ENCODE assay signal across 8 cellular contexts in the genomic region with DNA sequence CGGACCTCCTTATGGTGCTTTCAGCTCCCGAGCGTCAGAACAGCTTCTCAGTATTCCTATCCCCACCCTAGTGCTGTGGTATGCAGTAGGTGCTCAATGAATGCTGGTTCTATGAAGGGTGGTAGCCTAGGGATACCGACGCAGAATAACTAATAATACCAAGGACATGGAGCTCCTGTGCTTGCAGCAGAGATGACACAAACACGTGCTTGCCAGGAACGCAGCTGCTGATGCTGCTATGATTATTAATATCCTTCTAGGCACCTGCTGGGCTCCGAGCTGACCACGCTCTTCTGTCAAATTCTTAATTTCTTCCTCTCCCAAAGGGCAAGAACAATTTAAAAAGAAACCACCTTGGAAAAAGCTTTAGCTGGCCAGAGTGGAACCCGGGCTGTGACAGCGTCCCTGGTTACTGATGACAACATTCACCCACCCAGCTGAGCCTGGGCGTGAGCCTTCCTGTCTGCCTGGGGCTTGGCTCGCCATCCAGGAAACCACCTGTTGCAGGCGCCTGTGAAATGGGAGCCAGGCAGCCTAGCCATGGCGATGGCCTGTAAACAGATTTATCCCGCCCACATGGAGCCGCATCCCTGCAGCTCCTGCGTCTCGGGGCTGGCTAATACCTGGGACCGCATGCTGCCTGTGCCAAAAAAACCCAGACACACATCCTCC. TPM values are rescaled to one million over a fixed set of nuclear protein-coding genes. Genes with fewer than 3 reads are reported as not detected.
DNase-seq lines count a peak whose midpoint lies in the region; TF ChIP-seq lines count a peak whose summit lies in the region.

No MANE protein-coding gene starts in this region.

- H3K4me3 ChIP-seq in left ventricle myocardium inferior (peak overlapping the region; percentile 2), thyroid gland (replicated peaks in 1 of 3) (no peak overlapping the region)

- H3K36me3 ChIP-seq in left ventricle myocardium inferior (no peaks in the 10 kb centered on the region), thyroid gland (no peaks in the 10 kb centered on the region)

- H3K27ac ChIP-seq in left ventricle myocardium inferior (replicated peaks) (peak overlapping the region; percentile 87), thyroid gland (peak overlapping the region; percentile 19 to 47 (median 45))

- TF ChIP-seq POLR2A in thyroid gland (IDR thresholded peaks at IDR 0.05): no peak

- intact Hi-C loops in left ventricle myocardium inferior (cut with micrococcal nuclease) (no loop called here), thyroid gland (cut with DNase I) (no loop called here)

- DNase-seq in NCI-H2227 (lab: John Stamatoyannopoulos, UW; ENCODE audit: unreplicated experiment): peak; percentile 63
- no peak for DNase-seq in NCI-H2227 treated with DMSO at 0.1 percent for 48 hours (lab: John Stamatoyannopoulos, UW)
- DNase-seq in NCI-H69 (lab: John Stamatoyannopoulos, UW): peak; percentile 96
- peak; percentile 64 for DNase-seq in left ventricle myocardium inferior
- peak in 1 of 2 donors; percentile 28 for DNase-seq in thyroid gland
- DNase-seq in stimulated activated naive CD4-positive, alpha-beta T cell (lab: John Stamatoyannopoulos, UW): no peak
- no peak for DNase-seq in Kasumi-1 (lab: John Stamatoyannopoulos, UW)
- no peak for DNase-seq in RKO (ENCODE audit: low spot score)

- H3K9me3 ChIP-seq in left ventricle myocardium inferior (replicated peaks) (peaks cover 10% of the 10 kb centered on the region), thyroid gland (no peaks in the 10 kb centered on the region)

- H3K4me1 ChIP-seq in left ventricle myocardium inferior: peaks cover 47% of the 10 kb centered on the region
- peaks cover 11 to 17% of the 10 kb centered on the region in 2 donors for H3K4me1 ChIP-seq in thyroid gland

- H3K27me3 ChIP-seq in left ventricle myocardium inferior (ENCODE audit: low read depth): no peaks in the 10 kb centered on the region
- H3K27me3 ChIP-seq in thyroid gland: no peaks in the 10 kb centered on the region

- WGBS in thyroid gland, 2 donors: 68 to 74% methylated on average over 14 to 19 of the region's 20 CpGs

- TF ChIP-seq CTCF in left ventricle myocardium inferior (IDR thresholded peaks at IDR 0.05; ENCODE audit: borderline replicate concordance): no peak
- TF ChIP-seq CTCF in thyroid gland (IDR thresholded peaks at IDR 0.05): no peak

RNA-seq across cellular contexts. Expression of a gene that starts 28.8 kb away (rescaled TPM):
- total RNA-seq in left ventricle myocardium inferior: 3.7 TPM
- total RNA-seq in thyroid gland: 10 to 100 TPM; 15.3 to 29.9 (median 17.8) TPM

Comparison
In these comparisons a context has a peak if more than half of its experiments do, and no peak if none do; other contexts are left out.
1. DNase-seq: peak in NCI-H2227 (single experiment), NCI-H69 (single experiment) and left ventricle myocardium inferior (single experiment); none in NCI-H2227 treated with DMSO at 0.1 percent for 48 hours (single experiment), stimulated activated naive CD4-positive, alpha-beta T cell (0 of 6), Kasumi-1 (0 of 2) and RKO (single experiment).